13 cellular contexts compared by ENCODE assay signal in the genomic region with DNA sequence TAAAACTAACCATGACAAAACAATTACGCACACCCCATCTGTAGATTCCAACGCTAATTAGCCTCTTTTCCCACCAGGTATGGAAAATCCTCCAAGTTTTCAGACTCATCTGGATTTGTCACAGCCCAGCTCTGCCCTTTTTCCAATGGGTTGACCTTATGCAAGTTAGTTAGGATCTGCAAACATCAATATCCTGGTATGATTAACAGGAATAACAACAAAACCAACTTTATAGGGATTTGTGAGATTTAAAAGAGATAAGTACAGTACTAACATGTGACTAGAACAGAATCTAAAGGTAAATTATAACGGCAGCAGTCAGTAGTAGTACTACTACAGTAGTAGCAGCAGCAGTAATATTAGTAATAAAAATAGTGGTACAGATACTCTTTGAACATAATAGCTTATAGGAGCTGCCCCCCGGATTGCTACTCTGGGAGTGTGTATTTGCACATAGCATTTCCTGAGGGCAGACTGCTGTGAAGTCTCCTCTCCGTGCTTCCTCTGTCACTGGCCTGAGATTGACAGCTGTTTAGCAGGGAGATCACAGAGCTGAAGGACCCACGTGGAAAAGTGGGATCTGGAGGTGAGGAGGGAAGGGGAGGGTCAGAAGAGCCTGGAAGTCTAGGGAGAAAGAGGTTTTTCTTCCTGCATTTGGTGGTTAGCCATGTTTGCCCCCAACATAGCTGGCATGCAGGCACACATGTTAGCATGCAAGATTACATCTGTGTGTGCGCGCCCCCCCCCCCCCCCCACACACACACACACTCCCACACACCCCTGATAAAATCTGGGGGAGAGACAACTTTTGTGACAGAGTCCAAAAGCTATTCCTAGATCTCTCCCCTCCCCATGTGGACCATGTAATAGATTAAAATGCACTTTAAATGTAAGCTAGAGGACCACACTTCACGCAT.
DNase-seq lines count a peak whose midpoint lies in the region; TF ChIP-seq lines count a peak whose summit lies in the region.
"Had no signal": no experiment of that assay in that cellular context is flagged by ENCODE, and none has a peak within 500 bp of the region (broad histone marks: within the 10 kb centered on the region; RNA-seq: fewer than 3 reads in every experiment).

No MANE protein-coding gene starts in this region.

- in situ Hi-C loops in mammary epithelial cell (cut with MboI; ENCODE audit: low sequenced_read_pairs in 2 of 2) = no loop called here

- H3K9me3 ChIP-seq in mammary epithelial cell (replicated peaks; ENCODE audit: insufficient read depth, low read length) = no peaks in the 10 kb centered on the region
- H3K9me3 ChIP-seq: Caco-2 had no signal

- no TSS peak for BruUV-seq in mammary epithelial cell (replicated peaks; lab: Mats Ljungman, UMichigan)

- CTCF ChIA-PET in mammary epithelial cell (lab: Charles Lee; ENCODE audit: low non-redundant PET) = no interaction called here

- H3K27ac ChIP-seq in 22Rv1 = peak overlapping the region; percentile 81
- peak overlapping the region; percentile 85 for H3K27ac ChIP-seq in C4-2B
- no peak overlapping the region for H3K27ac ChIP-seq in mammary epithelial cell (ENCODE audit: insufficient read depth, low read depth, low read length)
- H3K27ac ChIP-seq: HL-60 had no signal

- H3K9ac ChIP-seq in mammary epithelial cell (ENCODE audit: insufficient read depth, low read length) = no peak overlapping the region

- no peaks in the 10 kb centered on the region for H4K20me1 ChIP-seq in mammary epithelial cell (ENCODE audit: insufficient read depth, low read length)

- H3K36me3 ChIP-seq in mammary epithelial cell (ENCODE audit: insufficient read depth, low read length) = no peaks in the 10 kb centered on the region

- peaks cover 3% of the 10 kb centered on the region for H3K4me1 ChIP-seq in mammary epithelial cell (ENCODE audit: insufficient read depth, low read length)

- H3K4me3 ChIP-seq in LNCaP clone FGC (ENCODE audit: low read depth, low read length) (no peak overlapping the region), mammary epithelial cell (replicated peaks in 1 of 3; ENCODE audit: insufficient read depth in 1 of 3, low read depth in 2 of 3, low read length in 3 of 3) (no peak overlapping the region)
- H3K4me3 ChIP-seq: GM12878 had no signal

- H3K79me2 ChIP-seq in mammary epithelial cell (ENCODE audit: insufficient read depth, low read length) = no peaks in the 10 kb centered on the region

- DNase-seq in LNCaP clone FGC (ENCODE audit: low read depth) = peak; percentile 75
- DNase-seq in left kidney (ENCODE audit: low read depth, low spot score) = peak; percentile 36
- no peak for DNase-seq in activated effector memory CD4-positive, alpha-beta T cell treated with Interleukin-2 at 50 U/mL for 16 hours
- no peak for DNase-seq in effector CD8-positive, alpha-beta T cell (lab: John Stamatoyannopoulos, UW)
- no peak for DNase-seq in mammary epithelial cell
- no peak for DNase-seq in DMS53 treated with DMSO at 0.1 percent for 48 hours (lab: John Stamatoyannopoulos, UW; ENCODE audit: unreplicated experiment)
- DNase-seq: Caco-2; CD8-positive, alpha-beta memory T cell; HCEC 1CT had no signal

- no peak overlapping the region for H2AFZ ChIP-seq in mammary epithelial cell (ENCODE audit: low read depth, low read length)

- TF ChIP-seq CTCF in 22Rv1 (IDR thresholded peaks at IDR 0.05) = no peak
- no peak for TF ChIP-seq CTCF in C4-2B (conservative IDR thresholded peaks at IDR 0.05)
- no peak for TF ChIP-seq CTCF in LNCaP clone FGC (IDR thresholded peaks at IDR 0.05; ENCODE audit: control insufficient read depth, extremely low read depth, insufficient read depth)
- TF ChIP-seq CTCF in mammary epithelial cell (conservative IDR thresholded peaks at IDR 0.05 in 1 of 2, IDR thresholded peaks at IDR 0.05 in 1 of 2; ENCODE audit: extremely low read depth in 1 of 2, insufficient read depth in 1 of 2, low read depth in 1 of 2, low read length in 2 of 2) = no peak

- dilution Hi-C loops in mammary epithelial cell (cut with HindIII; ENCODE audit: low sequenced_read_pairs) = no loop called here

- peaks cover 3% of the 10 kb centered on the region for H3K27me3 ChIP-seq in mammary epithelial cell (ENCODE audit: insufficient read depth, low read length)

- H3K4me2 ChIP-seq in mammary epithelial cell (ENCODE audit: insufficient read depth, low read depth, low read length) = no peak overlapping the region

- intact Hi-C loops in mammary epithelial cell (cut with micrococcal nuclease) = no loop called here

- WGBS in mammary epithelial cell (ENCODE audit: low coverage, missing lambda C conversion rate) = 47% methylated on average over 9 of the region's 9 CpGs

Comparison
In these comparisons a context has a peak if more than half of its experiments do, and no peak if none do; other contexts are left out.
1. DNase-seq: peak in LNCaP clone FGC (single experiment) and left kidney (single experiment); none in activated effector memory CD4-positive, alpha-beta T cell treated with Interleukin-2 at 50 U/mL for 16 hours (single experiment), effector CD8-positive, alpha-beta T cell (single experiment), mammary epithelial cell (single experiment) and DMS53 treated with DMSO at 0.1 percent for 48 hours (single experiment).